ENCODE assay signal across 8 cellular contexts in genomic region chr4:7987148-7987989, GRCh38. TPM values are rescaled to one million over a fixed set of nuclear protein-coding genes. Genes with fewer than 3 reads are reported as not detected.
DNase-seq lines count a peak whose midpoint lies in the region; ATAC-seq, FAIRE-seq and TF ChIP-seq lines count a peak whose summit lies in the region.

No MANE protein-coding gene starts in this region.

- no peak overlapping the region for H3K27ac Mint-ChIP-seq in T-helper 2 cell treated with Interferon-gamma antibody and Interleukin-4, amounts not matched to agents 5 μg/mL and 100 μg/mL, for 36 hours
- no peak overlapping the region for H3K27ac Mint-ChIP-seq in astrocyte (ENCODE audit: unreplicated experiment)

- peak; percentile 54 for FAIRE-seq in astrocyte (lab: Jason Lieb, UNC)
- FAIRE-seq in small intestine (lab: Jason Lieb, UNC) = no peak

- no peaks in the 10 kb centered on the region for H3K36me3 Mint-ChIP-seq in T-helper 2 cell treated with Interferon-gamma antibody and Interleukin-4, amounts not matched to agents 5 μg/mL and 100 μg/mL, for 36 hours (ENCODE audit: low read depth)
- no peaks in the 10 kb centered on the region for H3K36me3 Mint-ChIP-seq in astrocyte (ENCODE audit: low read depth, unreplicated experiment)

- H3K9me3 ChIP-seq in astrocyte (ENCODE audit: insufficient read depth, low read depth, low read length) (no peaks in the 10 kb centered on the region), small intestine (ENCODE audit: control insufficient read depth, low read depth) (no peaks in the 10 kb centered on the region)

- WGBS in small intestine, 3 donors = 49 to 50% (median 49%) methylated on average over 10 of the region's 10 CpGs

- H3K4me1 Mint-ChIP-seq in T-helper 2 cell treated with Interferon-gamma antibody and Interleukin-4, amounts not matched to agents 5 μg/mL and 100 μg/mL, for 36 hours (ENCODE audit: low read depth) = peaks cover 6% of the 10 kb centered on the region
- no peaks in the 10 kb centered on the region for H3K4me1 Mint-ChIP-seq in astrocyte (ENCODE audit: low read depth, unreplicated experiment)

- H3K27ac ChIP-seq in astrocyte (ENCODE audit: low read depth, low read length) (no peak overlapping the region), small intestine (ENCODE audit: low read depth in 1 of 2, low read length in 1 of 2) (no peak overlapping the region)

- H3K4me3 Mint-ChIP-seq in T-helper 2 cell treated with Interferon-gamma antibody and Interleukin-4, amounts not matched to agents 5 μg/mL and 100 μg/mL, for 36 hours = no peak overlapping the region
- no peak overlapping the region for H3K4me3 Mint-ChIP-seq in astrocyte (ENCODE audit: unreplicated experiment)

- DNase-seq in EL (peak; percentile 73), NCI-H1048 (lab: John Stamatoyannopoulos, UW) (peak; percentile 57), astrocyte (ENCODE audit: low read depth) (peak; percentile 40), hepatic stellate cell (ENCODE audit: low spot score) (peak; percentile 74), small intestine (peak; percentile 80)
- peak; percentile 67 for DNase-seq in T-helper 2 cell treated with Interferon-gamma antibody and Interleukin-4, amounts not matched to agents 5 μg/mL and 100 μg/mL, for 36 hours (ENCODE audit: low spot score)

- no peak overlapping the region for H3K9ac ChIP-seq in astrocyte (ENCODE audit: low read length)

- H3K4me1 ChIP-seq in astrocyte (ENCODE audit: insufficient read depth, low read length) (peaks cover 6% of the 10 kb centered on the region), small intestine (ENCODE audit: control insufficient read depth in 2 of 2, insufficient read depth in 1 of 2, low read depth in 1 of 2, low read length in 1 of 2) (peaks cover 0 to 6% of the 10 kb centered on the region in 2 donors)

- no peaks in the 10 kb centered on the region for H3K79me2 ChIP-seq in astrocyte (ENCODE audit: insufficient read depth, low read length)

- H3K27me3 ChIP-seq in astrocyte (ENCODE audit: insufficient read depth, low read length) (peaks cover 5% of the 10 kb centered on the region), small intestine (ENCODE audit: control insufficient read depth in 2 of 2, insufficient read depth in 2 of 2, low read length in 2 of 2) (no peaks in the 10 kb centered on the region)

- H3K27me3 Mint-ChIP-seq in T-helper 2 cell treated with Interferon-gamma antibody and Interleukin-4, amounts not matched to agents 5 μg/mL and 100 μg/mL, for 36 hours (ENCODE audit: low read depth) = peaks cover 3% of the 10 kb centered on the region
- peaks cover 50% of the 10 kb centered on the region for H3K27me3 Mint-ChIP-seq in astrocyte (ENCODE audit: low read depth, unreplicated experiment)

- H4K20me1 ChIP-seq in astrocyte (ENCODE audit: insufficient read depth, low read length) = no peaks in the 10 kb centered on the region

- H3K4me2 ChIP-seq in astrocyte (ENCODE audit: low read length) = no peak overlapping the region

- H3K4me3 ChIP-seq in astrocyte (ENCODE audit: insufficient read depth, low read depth, low read length) (no peak overlapping the region), small intestine (ENCODE audit: low read depth in 1 of 2, low read length in 2 of 2) (no peak overlapping the region)

- H3K9me3 Mint-ChIP-seq in T-helper 2 cell treated with Interferon-gamma antibody and Interleukin-4, amounts not matched to agents 5 μg/mL and 100 μg/mL, for 36 hours = no peaks in the 10 kb centered on the region
- peaks cover 4% of the 10 kb centered on the region for H3K9me3 Mint-ChIP-seq in astrocyte (ENCODE audit: unreplicated experiment)

- H3K36me3 ChIP-seq in astrocyte (ENCODE audit: insufficient read depth, low read length) (no peaks in the 10 kb centered on the region), small intestine (ENCODE audit: control insufficient read depth in 2 of 2, insufficient read depth in 2 of 2, low read length in 2 of 2) (no peaks in the 10 kb centered on the region)

- TF ChIP-seq CTCF in astrocyte (IDR thresholded peaks at IDR 0.05; ENCODE audit: insufficient read depth, low read depth, low read length) = peak; percentile 88

- ATAC-seq in GM21825 (IDR thresholded peaks at IDR 0.05; ENCODE audit: unreplicated experiment) (peak; percentile 75), HG03097 (IDR thresholded peaks at IDR 0.05; ENCODE audit: low FRiP score, unreplicated experiment) (no peak)

- peak overlapping the region; percentile 37 for H2AFZ ChIP-seq in astrocyte (ENCODE audit: low read depth, low read length)

RNA-seq across cellular contexts. Expression of gene AFAP1, which starts 47.7 kb away (rescaled TPM):
- 62.7 and 67.9 TPM in 2 replicates for total RNA-seq in astrocyte
- polyA plus RNA-seq in small intestine = 1 to 10 TPM; 2.2 to 9.6 (median 3.8) TPM
